In the genomic region with DNA sequence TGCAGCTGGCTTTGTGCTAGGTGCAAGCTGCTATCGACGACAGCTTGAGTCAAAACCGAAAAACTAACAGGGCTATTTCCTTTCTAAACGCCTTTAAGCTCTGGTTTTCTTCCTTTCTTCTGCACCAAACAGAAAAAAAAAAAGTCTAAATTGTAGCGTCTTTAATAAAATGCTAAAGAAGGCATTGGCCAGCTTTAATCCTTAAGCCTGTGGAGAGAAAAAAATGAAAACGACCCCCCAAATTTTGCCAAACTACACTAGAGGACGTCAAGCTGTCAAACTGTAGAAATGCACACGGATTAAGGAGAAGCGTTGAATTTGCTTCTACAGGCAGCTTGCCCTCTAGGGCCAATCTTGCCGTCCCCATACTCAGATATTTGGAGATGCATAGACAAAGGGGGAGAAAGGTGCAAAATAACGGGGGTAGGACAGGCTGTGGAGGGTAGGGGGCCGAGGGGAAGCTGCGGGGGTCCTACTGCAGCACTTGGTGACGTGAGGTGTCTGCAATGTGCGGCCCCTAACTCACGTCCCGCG, we compare ENCODE assay signal across 8 cellular contexts.
DNase-seq lines count a peak whose midpoint lies in the region; ATAC-seq and TF ChIP-seq lines count a peak whose summit lies in the region.

No MANE protein-coding gene starts in this region.

- H3K27ac ChIP-seq in mucosa of rectum (ENCODE audit: low read depth in 2 of 2, low read length in 2 of 2): no peak overlapping the region

- H3K4me1 ChIP-seq in adipocyte (ENCODE audit: control insufficient read depth, insufficient read depth, low read length) (peaks cover 8% of the 10 kb centered on the region), mucosa of rectum (ENCODE audit: control insufficient read depth in 2 of 2, insufficient read depth in 2 of 2, low read length in 2 of 2) (peaks cover 16 to 26% of the 10 kb centered on the region in 2 donors)

- DNase-seq in GM12864 (ENCODE audit: low read depth) (no peak), adipocyte (ENCODE audit: low read depth) (no peak), SHP77 (lab: John Stamatoyannopoulos, UW) (no peak)
- DNase-seq in activated CD4-positive, alpha-beta T cell treated with anti-CD3 and anti-CD28 coated beads, Interleukin-2, amount 50 U/mL, for 1 hour: no peak

- H3K9ac ChIP-seq in adipocyte (ENCODE audit: low read length): peak overlapping the region; percentile 91
- peak overlapping the region in 1 of 2 donors; percentile 23 for H3K9ac ChIP-seq in mucosa of rectum (ENCODE audit: low read depth in 1 of 2, low read length in 2 of 2)

- peak overlapping the region; percentile 60 for H3K4me3 ChIP-seq in GM12864 (ENCODE audit: low read depth, low read length)
- H3K4me3 ChIP-seq in adipocyte (ENCODE audit: low read length): peak overlapping the region; percentile 86
- H3K4me3 ChIP-seq in mucosa of rectum (ENCODE audit: low read length in 2 of 2): peak overlapping the region; percentile 40 to 61

- ATAC-seq in HG02885 (IDR thresholded peaks at IDR 0.05; ENCODE audit: poor library complexity, unreplicated experiment) (peak; percentile 14), GM19467 (IDR thresholded peaks at IDR 0.05; ENCODE audit: unreplicated experiment) (no peak), GM19395 (IDR thresholded peaks at IDR 0.05; ENCODE audit: unreplicated experiment) (no peak)

- no peak for TF ChIP-seq CTCF in GM12864 (IDR thresholded peaks at IDR 0.05; ENCODE audit: low read depth, low read length, missing control alignments)

- H3K36me3 ChIP-seq in adipocyte (ENCODE audit: control insufficient read depth, insufficient read depth, low read length, severe bottlenecking) (no peaks in the 10 kb centered on the region), mucosa of rectum (ENCODE audit: control insufficient read depth in 2 of 2, insufficient read depth in 2 of 2, low read length in 2 of 2) (no peaks in the 10 kb centered on the region)

- H3K9me3 ChIP-seq in adipocyte (ENCODE audit: control insufficient read depth, low read length) (no peaks in the 10 kb centered on the region), mucosa of rectum (ENCODE audit: control insufficient read depth in 2 of 2, low read length in 2 of 2) (peaks cover 0 to 2% of the 10 kb centered on the region in 2 donors)

- peaks cover 14% of the 10 kb centered on the region for H3K27me3 ChIP-seq in adipocyte (replicated peaks; ENCODE audit: control insufficient read depth, insufficient read depth, low read length)
- peaks cover 60 to 68% of the 10 kb centered on the region in 2 donors for H3K27me3 ChIP-seq in mucosa of rectum (ENCODE audit: control insufficient read depth in 2 of 2, insufficient read depth in 2 of 2, low read length in 2 of 2)
